29 cellular contexts compared by ENCODE assay signal in the genomic region with DNA sequence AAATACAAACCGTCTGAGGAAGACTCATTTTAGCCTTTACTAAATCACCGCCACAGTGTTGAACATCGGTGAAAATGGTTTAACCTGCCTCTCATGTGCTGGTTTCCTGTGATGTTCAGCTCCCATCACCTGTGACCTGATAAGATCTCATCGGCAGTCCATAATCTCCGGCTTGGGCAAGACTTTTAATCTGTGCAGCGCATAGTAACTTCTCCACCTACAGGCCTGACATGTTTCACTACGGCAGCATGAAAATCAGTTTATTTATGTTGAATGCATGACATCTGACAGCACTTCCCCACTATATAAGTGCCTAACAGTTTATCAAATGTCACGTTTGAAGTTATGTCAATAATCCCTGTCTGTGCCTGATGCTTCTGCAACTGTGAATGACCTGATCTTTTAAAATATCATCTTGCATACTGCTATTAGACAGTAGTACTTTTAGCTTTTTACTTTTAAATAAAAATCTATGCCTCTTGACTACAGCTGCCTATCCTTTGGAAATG.
"Had no signal": no experiment of that assay in that cellular context is flagged by ENCODE, and none has a peak within 500 bp of the region (broad histone marks: within the 10 kb centered on the region; RNA-seq: fewer than 3 reads in every experiment).

No MANE protein-coding gene starts in this region.

- DNase-seq: activated CD4-positive, alpha-beta memory T cell treated with anti-CD3 and anti-CD28 coated beads, Interleukin-2, amount 10 ng/mL, durations not matched to agents 7 days and 5 days; activated CD4-positive, alpha-beta T cell treated with anti-CD3 and anti-CD28 coated beads for 1 hour; activated CD4-positive, alpha-beta T cell treated with anti-CD3 and anti-CD28 coated beads for 4 hours; activated CD4-positive, alpha-beta T cell treated with anti-CD3 and anti-CD28 coated beads, Interleukin-2, amount 10 ng/mL, durations not matched to agents 7 days and 5 days; activated CD4-positive, alpha-beta T cell treated with anti-CD3 and anti-CD28 coated beads, Interleukin-2, amount 50 U/mL, for 4 hours; activated CD8-positive, alpha-beta memory T cell treated with anti-CD3 and anti-CD28 coated beads, Interleukin-2, amount 50 U/mL, for 48 hours; activated gamma-delta T cell; activated naive CD4-positive, alpha-beta T cell; activated naive CD4-positive, alpha-beta T cell treated with anti-CD3 and anti-CD28 coated beads, Interleukin-2, amount 10 ng/mL, durations not matched to agents 7 days and 5 days; activated naive CD8-positive, alpha-beta T cell treated with anti-CD3 and anti-CD28 coated beads, Interleukin-2, amount 10 ng/mL, durations not matched to agents 7 days and 5 days; activated T-cell treated with anti-CD3 and anti-CD28 coated beads for 4 hours; activated T-cell treated with anti-CD3 and anti-CD28 coated beads, Interleukin-2, amount 50 U/mL, for 24 hours; activated T-cell treated with anti-CD3 and anti-CD28 coated beads, Interleukin-2, amount 50 U/mL, for 72 hours; central memory CD4-positive, alpha-beta T cell; cerebellar nuclear complex; colonic mucosa; effector CD8-positive, alpha-beta T cell; esophagus squamous epithelium; foreskin melanocyte; heart right ventricle; T-helper 17 cell had no signal

- ATAC-seq: activated naive CD4-positive, alpha-beta T cell treated with anti-CD3 and anti-CD28 coated beads, Interleukin-2, amount 50 U/mL, for 72 hours; activated T-cell treated with anti-CD3 and anti-CD28 coated beads, Interleukin-2, amount 50 U/mL, for 72 hours; gastroesophageal sphincter; heart right ventricle; T-helper 17 cell; WTC11 had no signal

- H3K27me3 ChIP-seq: ascending aorta, breast epithelium, cardiac muscle cell, colonic mucosa, esophagus squamous epithelium, gastroesophageal sphincter, heart right ventricle had no signal

- H3K27ac ChIP-seq: ascending aorta, breast epithelium, cardiac muscle cell, colonic mucosa, epithelial cell of prostate, esophagus squamous epithelium, gastroesophageal sphincter, heart right ventricle, VCaP had no signal

- H3K36me3 ChIP-seq: ascending aorta, breast epithelium, cardiac muscle cell, colonic mucosa, esophagus squamous epithelium, gastroesophageal sphincter, heart right ventricle had no signal

- H3K4me3 ChIP-seq: ascending aorta, breast epithelium, cardiac muscle cell, colonic mucosa, esophagus squamous epithelium, gastroesophageal sphincter, heart right ventricle had no signal

- H3K9me3 ChIP-seq: ascending aorta, breast epithelium, colonic mucosa, esophagus squamous epithelium, gastroesophageal sphincter had no signal
